33 cellular contexts compared by ENCODE assay signal in the genomic region with DNA sequence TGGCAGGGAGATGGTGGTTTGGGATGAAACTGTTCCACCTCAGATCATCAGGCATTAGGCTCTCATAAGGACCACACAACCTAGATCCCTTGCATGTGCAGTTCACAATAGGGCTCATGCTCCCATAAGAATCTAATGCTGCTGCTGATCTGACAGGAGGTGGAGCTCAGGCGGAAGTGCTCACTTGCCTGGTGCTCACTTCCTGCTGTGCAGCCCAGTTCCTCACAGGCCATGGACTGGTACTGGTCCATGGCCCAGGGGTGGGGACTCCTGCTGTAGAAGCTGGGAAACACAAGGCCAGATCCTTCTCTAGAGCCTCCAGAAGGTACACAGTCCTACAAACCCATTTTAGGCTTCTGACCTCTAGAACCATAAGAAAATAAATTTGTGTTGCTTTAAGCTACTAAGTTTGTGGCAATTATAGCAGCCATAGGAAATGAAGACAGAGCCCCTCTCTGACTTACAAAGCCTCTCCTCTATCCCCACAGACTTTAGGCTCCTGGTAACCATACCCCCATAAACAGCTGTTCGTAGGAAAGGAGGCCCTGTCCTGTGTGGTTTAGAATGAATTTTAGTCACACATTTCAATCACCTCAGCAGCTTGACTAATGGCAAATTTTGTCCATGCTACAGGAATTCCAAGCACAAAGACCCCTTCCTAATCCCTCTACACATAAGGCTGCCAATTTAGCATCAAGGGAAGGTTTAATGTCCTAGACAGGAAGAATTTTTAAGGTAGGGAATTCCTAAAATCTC.
"Had no signal": no experiment of that assay in that cellular context is flagged by ENCODE, and none has a peak within 500 bp of the region (broad histone marks: within the 10 kb centered on the region; RNA-seq: fewer than 3 reads in every experiment).

No MANE protein-coding gene starts in this region.

- DNase-seq: activated CD4-positive, alpha-beta T cell treated with anti-CD3 and anti-CD28 coated beads for 48 hours; activated CD4-positive, alpha-beta T cell treated with anti-CD3 and anti-CD28 coated beads, Interleukin-2, amount 50 U/mL, for 4 hours; activated CD4-positive, CD25-positive, alpha-beta regulatory T cell treated with anti-CD3 and anti-CD28 coated beads, Interleukin-2, amount 50 U/mL, for 72 hours; activated CD8-positive, alpha-beta memory T cell treated with anti-CD3 and anti-CD28 coated beads, Interleukin-2, amount 50 U/mL, for 48 hours; activated CD8-positive, alpha-beta T cell treated with anti-CD3 and anti-CD28 coated beads, Interleukin-2, amount 10 ng/mL, durations not matched to agents 7 days and 5 days; activated effector memory CD4-positive, alpha-beta T cell treated with Interleukin-2 at 50 U/mL for 16 hours; activated naive CD4-positive, alpha-beta T cell; activated T-cell treated with anti-CD3 and anti-CD28 coated beads, Interleukin-2, amount 50 U/mL, for 1 hour; MG63; MV-4-11; NCI-H1092 treated with DMSO at 0.1 percent for 48 hours; NCI-H1417 treated with DMSO at 0.1 percent for 48 hours; NCI-H1694; NCI-H2029 treated with DMSO at 0.1 percent for 48 hours; NCI-H345; NCI-H510A treated with DMSO at 0.1 percent for 48 hours; NCI-H69; NK-92 treated with Interleukin-12 subunit alpha and Interleukin-12 subunit beta, amount 100 ng/mL, for 24 hours; OCI-M1; Right ventricle myocardium superior; T-helper 9 cell had no signal

- H3K4me2 ChIP-seq: KMS-11 had no signal

- H3K27me3 ChIP-seq: ascending aorta, brain microvascular endothelial cell, cardiac muscle cell, MG63, SJSA1 had no signal

- H3K36me3 ChIP-seq: ascending aorta, brain microvascular endothelial cell, cardiac muscle cell, MG63, SJSA1 had no signal

- ATAC-seq: activated CD8-positive, alpha-beta T cell treated with anti-CD3 and anti-CD28 coated beads, Interleukin-2, amount 10 ng/mL, durations not matched to agents 7 days and 5 days; Panc1; SK-N-SH treated with all-trans-retinoic acid at 6 μM for 48 hours; WTC11 had no signal

- H3K4me3 ChIP-seq: ascending aorta, cardiac muscle cell, MG63, SJSA1 had no signal

- H3K27ac Mint-ChIP-seq: activated CD8-positive, alpha-beta T cell treated with anti-CD3 and anti-CD28 coated beads, Interleukin-2, amount 10 ng/mL, durations not matched to agents 7 days and 5 days; activated naive CD4-positive, alpha-beta T cell treated with anti-CD3 and anti-CD28 coated beads, Interleukin-2, amount 50 U/mL, for 24 hours; activated T-helper 1 cell treated with anti-CD3 and anti-CD28 coated beads, Interleukin-12 subunit alpha, Interleukin-12 subunit beta, Interleukin-2, Interleukin-4 antibody, amounts not matched to agents 30 ng/mL and 10 ng/mL and 1 ng/mL, durations not matched to agents 14 hours and 24 hours and 36 hours; T-helper 1 cell treated with Interleukin-12 subunit alpha and Interleukin-12 subunit beta and Interleukin-4 antibody, amounts not matched to agents 30 μg/mL and 1 μg/mL, for 36 hours; WTC11 had no signal

- H3K4me1 ChIP-seq: ascending aorta, SJSA1 had no signal

- H3K4me1 Mint-ChIP-seq: activated naive CD4-positive, alpha-beta T cell treated with anti-CD3 and anti-CD28 coated beads, Interleukin-2, amount 50 U/mL, for 24 hours had no signal

- H3K4me3 Mint-ChIP-seq: activated CD8-positive, alpha-beta T cell treated with anti-CD3 and anti-CD28 coated beads, Interleukin-2, amount 10 ng/mL, durations not matched to agents 7 days and 5 days; activated naive CD4-positive, alpha-beta T cell treated with anti-CD3 and anti-CD28 coated beads, Interleukin-2, amount 50 U/mL, for 24 hours; activated T-helper 1 cell treated with anti-CD3 and anti-CD28 coated beads, Interleukin-12 subunit alpha, Interleukin-12 subunit beta, Interleukin-2, Interleukin-4 antibody, amounts not matched to agents 30 ng/mL and 10 ng/mL and 1 ng/mL, durations not matched to agents 14 hours and 24 hours and 36 hours; T-helper 1 cell treated with Interleukin-12 subunit alpha and Interleukin-12 subunit beta and Interleukin-4 antibody, amounts not matched to agents 30 μg/mL and 1 μg/mL, for 36 hours; WTC11 had no signal

- H3K9me3 ChIP-seq: ascending aorta, MG63, SJSA1 had no signal

- H3K36me3 Mint-ChIP-seq: activated naive CD4-positive, alpha-beta T cell treated with anti-CD3 and anti-CD28 coated beads, Interleukin-2, amount 50 U/mL, for 24 hours; WTC11 had no signal

- H3K27ac ChIP-seq: ascending aorta, brain microvascular endothelial cell, cardiac muscle cell, KMS-11, RWPE1, SJSA1 had no signal

- H3K9ac ChIP-seq: KMS-11 had no signal
